In the genomic region with DNA sequence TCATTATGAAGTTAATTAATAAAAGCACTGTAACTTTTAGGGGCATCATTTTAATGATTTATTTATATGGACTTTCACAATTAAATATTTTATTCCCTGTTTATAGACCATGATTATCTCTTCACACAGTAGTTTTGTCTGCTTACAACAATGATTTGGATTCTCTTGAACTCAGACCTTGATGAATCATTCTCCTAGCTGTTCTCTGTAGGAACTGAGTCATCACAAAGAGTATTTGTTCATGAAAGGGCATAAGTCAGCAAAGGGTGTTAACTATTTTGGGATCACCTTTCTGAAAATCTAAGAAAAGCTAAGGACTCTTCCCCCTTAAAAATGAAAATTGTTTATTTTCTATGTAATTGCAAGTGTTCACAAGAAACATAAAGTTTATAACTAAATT, we compare ENCODE assay signal across 18 cellular contexts.
DNase-seq lines count a peak whose midpoint lies in the region; ATAC-seq, FAIRE-seq and TF ChIP-seq lines count a peak whose summit lies in the region.
"Had no signal": no experiment of that assay in that cellular context is flagged by ENCODE, and none has a peak within 500 bp of the region (broad histone marks: within the 10 kb centered on the region; RNA-seq: fewer than 3 reads in every experiment).

No MANE protein-coding gene starts in this region.

- no peak overlapping the region for H3K27ac Mint-ChIP-seq in natural killer cell treated with Interleukin-12 subunit alpha and Interleukin-12 subunit beta and Interleukin-15 and Interleukin-18, amount 100 ng/mL, for 72 hours
- H3K27ac Mint-ChIP-seq: brain, immature natural killer cell had no signal

- no peaks in the 10 kb centered on the region for H3K27me3 Mint-ChIP-seq in natural killer cell treated with Interleukin-12 subunit alpha and Interleukin-12 subunit beta and Interleukin-15 and Interleukin-18, amount 100 ng/mL, for 72 hours
- H3K27me3 Mint-ChIP-seq: brain had no signal

- RAD21 ChIA-PET in HCT116 (lab: Charles Lee; ENCODE audit: low non-redundant PET in 1 of 2, low total read pairs in 2 of 2, uncharacterized antibody in 2 of 2, unreplicated experiment in 2 of 2) = interaction anchor here in 1 of 2 experiments (1.1 to 1.5 kb wide), 3 partner anchors 8 to 539 kb away, joined by 3 to 5 read pairs (median 3); no protein-coding TSS in a partner anchor

- H3K27ac ChIP-seq in A549 (no peak overlapping the region; a peak in 1 of 6 replicates), HCT116 (ENCODE audit: low read depth, low read length) (no peak overlapping the region), RWPE1 (no peak overlapping the region)
- H3K27ac ChIP-seq: thyroid gland, WERI-Rb-1 had no signal

- no peak for TF ChIP-seq RAD21 in A549 (conservative IDR thresholded peaks at IDR 0.05 in 1 of 2, IDR thresholded peaks at IDR 0.05 in 1 of 2)
- 0 out of 2 replicates have a peak, but pooled peaks have one; percentile 18 for TF ChIP-seq RAD21 in HCT116 (IDR thresholded peaks at IDR 0.05; ENCODE audit: low read depth)

- DNase-seq in A549 (ENCODE audit: low read depth in 1 of 2, low spot score in 1 of 2) = peak; percentile 11 to 29
- peak; percentile 48 for DNase-seq in HCT116 (ENCODE audit: low read depth, low spot score)
- DNase-seq in RWPE1 (ENCODE audit: low spot score) = peak; percentile 62
- DNase-seq in fibroblast of pulmonary artery (ENCODE audit: low read depth) = peak; percentile 58
- DNase-seq in DMS 273 (lab: John Stamatoyannopoulos, UW; ENCODE audit: unreplicated experiment) = no peak
- DNase-seq in natural killer cell treated with Interleukin-12 subunit alpha and Interleukin-12 subunit beta and Interleukin-15 and Interleukin-18, amount 100 ng/mL, for 72 hours (ENCODE audit: low spot score) = no peak
- DNase-seq in cortex of kidney (lab: John Stamatoyannopoulos, UW) = no peak
- DNase-seq in mucosa of descending colon = no peak
- DNase-seq: activated gamma-delta T cell; Caco-2; immature natural killer cell; NCI-H1092; occipital lobe; stimulated activated CD4-positive, alpha-beta T cell treated with anti-CD3 and anti-CD28 coated beads, Interleukin-4, amount 100 ng/mL, for 4 hours; thyroid gland; WERI-Rb-1 had no signal

- no peak for TF ChIP-seq EP300 in A549 (IDR thresholded peaks at IDR 0.05)

- no peaks in the 10 kb centered on the region for H3K9me2 ChIP-seq in HCT116 (ENCODE audit: insufficient read depth)

- ATAC-seq in A549 (no peak), HCT116 (peak; percentile 73), mucosa of descending colon (no peak)
- no peak for ATAC-seq in natural killer cell treated with Interleukin-12 subunit alpha and Interleukin-12 subunit beta and Interleukin-15 and Interleukin-18, amount 100 ng/mL, for 72 hours

- H3K9me3 Mint-ChIP-seq in natural killer cell treated with Interleukin-12 subunit alpha and Interleukin-12 subunit beta and Interleukin-15 and Interleukin-18, amount 100 ng/mL, for 72 hours = peaks cover 2% of the 10 kb centered on the region
- H3K9me3 Mint-ChIP-seq: immature natural killer cell had no signal

- no TSS peak for BruUV-seq in HCT116 (replicated peaks; lab: Mats Ljungman, UMichigan)

- intact Hi-C loops in HCT116 (cut with micrococcal nuclease) = no loop called here
- intact Hi-C loops in mucosa of descending colon (cut with DNase I, micrococcal nuclease) = no loop called here

- H3K4me3 ChIP-seq in A549 (no peak overlapping the region), HCT116 (replicated peaks in 1 of 2; ENCODE audit: low read depth in 1 of 2, low read length in 2 of 2) (no peak overlapping the region; a peak in 1 of 4 replicates), fibroblast of pulmonary artery (replicated peaks; ENCODE audit: low read depth, low read length) (no peak overlapping the region), mucosa of descending colon (no peak overlapping the region)
- H3K4me3 ChIP-seq: thyroid gland had no signal

- H3K9me3 ChIP-seq in A549 (no peaks in the 10 kb centered on the region; the same call in 2 of the 3 replicates), HCT116 (ENCODE audit: control insufficient read depth in 1 of 2, insufficient read depth in 1 of 2, low read depth in 1 of 2, low read length in 2 of 2) (no peaks in the 10 kb centered on the region), mucosa of descending colon (no peaks in the 10 kb centered on the region)
- H3K9me3 ChIP-seq: Caco-2, thyroid gland had no signal

- TF ChIP-seq POLR2A in A549 (IDR thresholded peaks at IDR 0.05; ENCODE audit: low read length) = no peak
- no peak for TF ChIP-seq POLR2A in HCT116 (IDR thresholded peaks at IDR 0.05; ENCODE audit: borderline replicate concordance, extremely low read depth, insufficient read depth, insufficient read length)

- no peaks in the 10 kb centered on the region for H3K79me2 ChIP-seq in HCT116 (ENCODE audit: insufficient read depth, low read length)

- H3K4me2 ChIP-seq in A549 = peak overlapping the region; percentile 16
- H3K4me2 ChIP-seq in HCT116 (ENCODE audit: low read length) = peak overlapping the region; percentile 45

- no peak overlapping the region for H3K9ac ChIP-seq in HCT116 (ENCODE audit: low read length)

- H3K36me3 ChIP-seq in HCT116 (ENCODE audit: control insufficient read depth in 1 of 2, insufficient read depth in 2 of 2, low read length in 2 of 2) (no peaks in the 10 kb centered on the region), mucosa of descending colon (ENCODE audit: low read depth) (no peaks in the 10 kb centered on the region)
- H3K36me3 ChIP-seq: thyroid gland, WERI-Rb-1 had no signal

- POLR2A ChIA-PET in A549 (lab: Yijun Ruan, JAX) = interaction anchor here (1.6 kb wide), 1 partner anchor 461 kb away, joined by 10 read pairs; the partner anchor contains the start of gene UBE2E3
- POLR2A ChIA-PET in HCT116 (lab: Charles Lee) = no interaction called here
- POLR2A ChIA-PET in RWPE1 (lab: Yijun Ruan, JAX; ENCODE audit: low non-redundant PET) = no interaction called here

- peak; percentile 23 for FAIRE-seq in A549 (lab: Jason Lieb, UNC)
- FAIRE-seq: HTR-8/SVneo had no signal

- H4K20me1 ChIP-seq in HCT116 (ENCODE audit: insufficient read depth) = no peaks in the 10 kb centered on the region

- peaks cover 47% of the 10 kb centered on the region for H3K4me1 ChIP-seq in A549
- H3K4me1 ChIP-seq in HCT116 (ENCODE audit: control insufficient read depth in 1 of 2, insufficient read depth in 2 of 2, low read length in 2 of 2) = peaks cover 6 to 53% of the 10 kb centered on the region in 2 experiments; a peak in 3 of 4 replicates
- no peaks in the 10 kb centered on the region for H3K4me1 ChIP-seq in mucosa of descending colon (ENCODE audit: low read depth)
- H3K4me1 ChIP-seq: Caco-2, thyroid gland had no signal

- H3K27me3 ChIP-seq in HCT116 (ENCODE audit: insufficient read depth, low read length) = no peaks in the 10 kb centered on the region
- H3K27me3 ChIP-seq: thyroid gland had no signal

- H3K4me1 Mint-ChIP-seq in natural killer cell treated with Interleukin-12 subunit alpha and Interleukin-12 subunit beta and Interleukin-15 and Interleukin-18, amount 100 ng/mL, for 72 hours (ENCODE audit: low read depth in 2 of 2) = no peaks in the 10 kb centered on the region
- H3K4me1 Mint-ChIP-seq: immature natural killer cell had no signal

- CTCF ChIA-PET in A549 (lab: Yijun Ruan, JAX) = interaction anchor here (1.0 to 1.1 kb wide), 2 partner anchors 21 to 947 kb away, joined by 3 read pairs; no protein-coding TSS in a partner anchor
- CTCF ChIA-PET in HCT116 (lab: Charles Lee) = interaction anchor here (2.2 kb wide), 1 partner anchor 540 kb away, joined by 8 read pairs; no protein-coding TSS in a partner anchor
- CTCF ChIA-PET in RWPE1 (lab: Yijun Ruan, JAX) = interaction anchor here (0.6 kb wide), 1 partner anchor 472 kb away, joined by 3 read pairs; no protein-coding TSS in a partner anchor

- H3K4me3 Mint-ChIP-seq in natural killer cell treated with Interleukin-12 subunit alpha and Interleukin-12 subunit beta and Interleukin-15 and Interleukin-18, amount 100 ng/mL, for 72 hours = no peak overlapping the region
- H3K4me3 Mint-ChIP-seq: brain, immature natural killer cell had no signal

- TF ChIP-seq CTCF in A549 (IDR thresholded peaks at IDR 0.05) (no peak), HCT116 (IDR thresholded peaks at IDR 0.05 in 2 of 3, conservative IDR thresholded peaks at IDR 0.05 in 1 of 3; ENCODE audit: borderline replicate concordance in 1 of 3, insufficient read depth in 1 of 3, low read depth in 2 of 3, low read length in 2 of 3) (no peak), RWPE1 (conservative IDR thresholded peaks at IDR 0.05; ENCODE audit: low read depth) (no peak), fibroblast of pulmonary artery (IDR thresholded peaks at IDR 0.05; ENCODE audit: low read length, missing control alignments) (no peak), mucosa of descending colon (IDR thresholded peaks at IDR 0.05) (no peak)

- no peaks in the 10 kb centered on the region for H3K36me3 Mint-ChIP-seq in natural killer cell treated with Interleukin-12 subunit alpha and Interleukin-12 subunit beta and Interleukin-15 and Interleukin-18, amount 100 ng/mL, for 72 hours
- H3K36me3 Mint-ChIP-seq: brain, immature natural killer cell had no signal

- H2AFZ ChIP-seq in HCT116 (ENCODE audit: low read depth, low read length, poor library complexity, severe bottlenecking) = peak overlapping the region; percentile 34

TF ChIP-seq in A549, 52 proteins besides CTCF, POLR2A, EP300 and RAD21:
- TF ChIP-seq FOSL2 (IDR thresholded peaks at IDR 0.05) = peak; percentile 62
- TF ChIP-seq FOSL2 (CRISPR knock-in tag; IDR thresholded peaks at IDR 0.05) = peak; percentile 75
- TF ChIP-seq JUNB (IDR thresholded peaks at IDR 0.05) = peak; percentile 79
- peak; percentile 17 for TF ChIP-seq MAFK (IDR thresholded peaks at IDR 0.05; ENCODE audit: partially characterized antibody)
- no peak for TF ChIP-seq CBX8 (IDR thresholded peaks at IDR 0.05)

TF ChIP-seq in HCT116, 20 proteins besides CTCF, POLR2A, EP300 and RAD21 (continues in another document):
- TF ChIP-seq FOSL1 (IDR thresholded peaks at IDR 0.05; ENCODE audit: low read depth) = peak; percentile 93
- TF ChIP-seq, protein P1, sequence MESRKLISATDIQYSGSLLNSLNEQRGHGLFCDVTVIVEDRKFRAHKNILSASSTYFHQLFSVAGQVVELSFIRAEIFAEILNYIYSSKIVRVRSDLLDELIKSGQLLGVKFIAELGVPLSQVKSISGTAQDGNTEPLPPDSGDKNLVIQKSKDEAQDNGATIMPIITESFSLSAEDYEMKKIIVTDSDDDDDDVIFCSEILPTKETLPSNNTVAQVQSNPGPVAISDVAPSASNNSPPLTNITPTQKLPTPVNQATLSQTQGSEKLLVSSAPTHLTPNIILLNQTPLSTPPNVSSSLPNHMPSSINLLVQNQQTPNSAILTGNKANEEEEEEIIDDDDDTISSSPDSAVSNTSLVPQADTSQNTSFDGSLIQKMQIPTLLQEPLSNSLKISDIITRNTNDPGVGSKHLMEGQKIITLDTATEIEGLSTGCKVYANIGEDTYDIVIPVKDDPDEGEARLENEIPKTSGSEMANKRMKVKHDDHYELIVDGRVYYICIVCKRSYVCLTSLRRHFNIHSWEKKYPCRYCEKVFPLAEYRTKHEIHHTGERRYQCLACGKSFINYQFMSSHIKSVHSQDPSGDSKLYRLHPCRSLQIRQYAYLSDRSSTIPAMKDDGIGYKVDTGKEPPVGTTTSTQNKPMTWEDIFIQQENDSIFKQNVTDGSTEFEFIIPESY (IDR thresholded peaks at IDR 0.05; ENCODE audit: extremely low read depth, insufficient replicate concordance, low read length) = no peak
- no peak for TF ChIP-seq ZNF274 (IDR thresholded peaks at IDR 0.05; ENCODE audit: low read depth, low read length)
- peak; percentile 21; the same call in 1 of the 2 replicates for TF ChIP-seq CEBPB (IDR thresholded peaks at IDR 0.05; ENCODE audit: low read depth)

Comparison
In these comparisons a context has a peak if more than half of its experiments do, and no peak if none do; other contexts are left out.
1. DNase-seq: peak in A549 (2 of 2), HCT116 (single experiment), RWPE1 (single experiment) and fibroblast of pulmonary artery (single experiment); none in DMS 273 (single experiment), natural killer cell treated with Interleukin-12 subunit alpha and Interleukin-12 subunit beta and Interleukin-15 and Interleukin-18, amount 100 ng/mL, for 72 hours (single experiment), cortex of kidney (single experiment) and mucosa of descending colon (0 of 3).
2. Of the 6 proteins assayed by ChIP-seq in both A549 and HCT116: peak only in A549: none; only in HCT116: CEBPB and RAD21; in both: none; in neither: 4.